38 cellular contexts compared by ENCODE assay signal in genomic region chr2:75174519-75174918, GRCh38. TPM values are rescaled to one million over a fixed set of nuclear protein-coding genes. Genes with fewer than 3 reads are reported as not detected.
"Had no signal": no experiment of that assay in that cellular context is flagged by ENCODE, and none has a peak within 500 bp of the region (broad histone marks: within the 10 kb centered on the region; RNA-seq: fewer than 3 reads in every experiment).

No MANE protein-coding gene starts in this region.

- H3K27ac Mint-ChIP-seq: activated CD4-positive, alpha-beta memory T cell treated with anti-CD3 and anti-CD28 coated beads for 36 hours; activated CD4-positive, alpha-beta T cell treated with anti-CD3 and anti-CD28 coated beads for 36 hours; activated CD4-positive, alpha-beta T cell treated with anti-CD3 and anti-CD28 coated beads, Interleukin-2, amount 10 ng/mL, durations not matched to agents 7 days and 5 days; activated CD8-positive, alpha-beta T cell treated with anti-CD3 and anti-CD28 coated beads for 36 hours; activated naive CD4-positive, alpha-beta T cell treated with anti-CD3 and anti-CD28 coated beads, Interleukin-2, amount 10 ng/mL, durations not matched to agents 7 days and 5 days; activated naive CD4-positive, alpha-beta T cell treated with anti-CD3 and anti-CD28 coated beads, Interleukin-2, amount 50 U/mL, for 24 hours; activated naive CD8-positive, alpha-beta T cell; activated naive CD8-positive, alpha-beta T cell treated with anti-CD3 and anti-CD28 coated beads, Interleukin-2, amount 10 ng/mL, durations not matched to agents 7 days and 5 days; activated naive CD8-positive, alpha-beta T cell treated with anti-CD3 and anti-CD28 coated beads, Interleukin-2, amount 50 U/mL, for 24 hours; activated T-cell treated with anti-CD3 and anti-CD28 coated beads, Interleukin-2, amount 50 U/mL, for 24 hours; activated T-helper 2 cell treated with anti-CD3 and anti-CD28 coated beads, Interferon-gamma antibody, Interleukin-2, Interleukin-4, amounts not matched to agents 10 μg/mL and 5 μg/mL and 100 μg/mL, durations not matched to agents 14 hours and 24 hours and 36 hours; brain; T-helper 1 cell treated with Interleukin-12 subunit alpha and Interleukin-12 subunit beta and Interleukin-4 antibody, amounts not matched to agents 30 μg/mL and 1 μg/mL, for 36 hours; T-helper 2 cell treated with Interferon-gamma antibody and Interleukin-4, amounts not matched to agents 5 μg/mL and 100 μg/mL, for 36 hours had no signal

- H3K4me1 ChIP-seq: ascending aorta had no signal

- FAIRE-seq: bronchial epithelial cell, TTC549 had no signal

- H3K27ac ChIP-seq: ascending aorta, cardiac muscle cell, VCaP had no signal

- H3K36me3 ChIP-seq: ascending aorta, cardiac muscle cell had no signal

- ATAC-seq: activated CD4-positive, alpha-beta T cell treated with anti-CD3 and anti-CD28 coated beads for 36 hours; activated CD4-positive, CD25-positive, alpha-beta regulatory T cell treated with anti-CD3 and anti-CD28 coated beads, Interleukin-2, amount 50 U/mL, for 24 hours; activated CD8-positive, alpha-beta T cell treated with anti-CD3 and anti-CD28 coated beads for 36 hours; activated naive CD8-positive, alpha-beta T cell treated with anti-CD3 and anti-CD28 coated beads, Interleukin-2, amount 50 U/mL, for 24 hours had no signal

- H3K36me3 Mint-ChIP-seq: activated CD4-positive, alpha-beta memory T cell treated with anti-CD3 and anti-CD28 coated beads for 36 hours; activated naive CD4-positive, alpha-beta T cell treated with anti-CD3 and anti-CD28 coated beads, Interleukin-2, amount 10 ng/mL, durations not matched to agents 7 days and 5 days; activated naive CD4-positive, alpha-beta T cell treated with anti-CD3 and anti-CD28 coated beads, Interleukin-2, amount 50 U/mL, for 24 hours; activated naive CD8-positive, alpha-beta T cell; activated naive CD8-positive, alpha-beta T cell treated with anti-CD3 and anti-CD28 coated beads, Interleukin-2, amount 10 ng/mL, durations not matched to agents 7 days and 5 days; brain had no signal

- DNase-seq: activated CD4-positive, alpha-beta memory T cell treated with anti-CD3 and anti-CD28 coated beads for 36 hours; activated CD4-positive, alpha-beta T cell treated with anti-CD3 and anti-CD28 coated beads for 1 hour; activated CD4-positive, alpha-beta T cell treated with anti-CD3 and anti-CD28 coated beads for 36 hours; activated CD4-positive, alpha-beta T cell treated with anti-CD3 and anti-CD28 coated beads for 48 hours; activated CD4-positive, alpha-beta T cell treated with anti-CD3 and anti-CD28 coated beads, Interleukin-2, amount 10 ng/mL, durations not matched to agents 7 days and 5 days; activated CD4-positive, CD25-positive, alpha-beta regulatory T cell; activated CD8-positive, alpha-beta memory T cell treated with anti-CD3 and anti-CD28 coated beads, Interleukin-2, amount 50 U/mL, for 48 hours; activated CD8-positive, alpha-beta T cell treated with anti-CD3 and anti-CD28 coated beads for 36 hours; activated effector memory CD4-positive, alpha-beta T cell treated with Interleukin-2 at 50 U/mL for 16 hours; activated gamma-delta T cell; activated naive CD4-positive, alpha-beta T cell treated with anti-CD3 and anti-CD28 coated beads, Interleukin-2, amount 10 ng/mL, durations not matched to agents 7 days and 5 days; activated naive CD4-positive, alpha-beta T cell treated with Interleukin-2 at 50 U/mL for 16 hours; activated naive CD8-positive, alpha-beta T cell treated with anti-CD3 and anti-CD28 coated beads, Interleukin-2, amount 10 ng/mL, durations not matched to agents 7 days and 5 days; activated naive CD8-positive, alpha-beta T cell treated with anti-CD3 and anti-CD28 coated beads, Interleukin-2, amount 50 U/mL, for 24 hours; activated T-cell treated with anti-CD3 and anti-CD28 coated beads, Interleukin-2, amount 50 U/mL, for 24 hours; activated T-cell treated with anti-CD3 and anti-CD28 coated beads, Interleukin-2, amount 50 U/mL, for 48 hours; amygdala; anterior cingulate cortex; caudate nucleus; cerebellar nuclear complex; T-helper 1 cell; T-helper 2 cell; T-helper 9 cell had no signal

- H3K4me1 Mint-ChIP-seq: activated CD4-positive, alpha-beta T cell treated with anti-CD3 and anti-CD28 coated beads for 36 hours; activated CD4-positive, alpha-beta T cell treated with anti-CD3 and anti-CD28 coated beads, Interleukin-2, amount 10 ng/mL, durations not matched to agents 7 days and 5 days; activated naive CD4-positive, alpha-beta T cell treated with anti-CD3 and anti-CD28 coated beads, Interleukin-2, amount 10 ng/mL, durations not matched to agents 7 days and 5 days; activated naive CD4-positive, alpha-beta T cell treated with anti-CD3 and anti-CD28 coated beads, Interleukin-2, amount 50 U/mL, for 24 hours; activated naive CD8-positive, alpha-beta T cell treated with anti-CD3 and anti-CD28 coated beads, Interleukin-2, amount 10 ng/mL, durations not matched to agents 7 days and 5 days; activated naive CD8-positive, alpha-beta T cell treated with anti-CD3 and anti-CD28 coated beads, Interleukin-2, amount 50 U/mL, for 24 hours; brain; central memory CD8-positive, alpha-beta T cell had no signal

- H3K9me3 Mint-ChIP-seq: activated CD4-positive, alpha-beta memory T cell treated with anti-CD3 and anti-CD28 coated beads for 36 hours; activated CD8-positive, alpha-beta T cell treated with anti-CD3 and anti-CD28 coated beads for 36 hours; activated naive CD4-positive, alpha-beta T cell treated with anti-CD3 and anti-CD28 coated beads, Interleukin-2, amount 10 ng/mL, durations not matched to agents 7 days and 5 days; activated naive CD4-positive, alpha-beta T cell treated with anti-CD3 and anti-CD28 coated beads, Interleukin-2, amount 50 U/mL, for 24 hours; activated naive CD8-positive, alpha-beta T cell treated with anti-CD3 and anti-CD28 coated beads, Interleukin-2, amount 10 ng/mL, durations not matched to agents 7 days and 5 days; activated T-cell treated with anti-CD3 and anti-CD28 coated beads, Interleukin-2, amount 50 U/mL, for 24 hours; activated T-helper 2 cell treated with anti-CD3 and anti-CD28 coated beads, Interferon-gamma antibody, Interleukin-2, Interleukin-4, amounts not matched to agents 10 μg/mL and 5 μg/mL and 100 μg/mL, durations not matched to agents 14 hours and 24 hours and 36 hours; central memory CD8-positive, alpha-beta T cell; T-helper 1 cell treated with Interleukin-12 subunit alpha and Interleukin-12 subunit beta and Interleukin-4 antibody, amounts not matched to agents 30 μg/mL and 1 μg/mL, for 36 hours; T-helper 2 cell treated with Interferon-gamma antibody and Interleukin-4, amounts not matched to agents 5 μg/mL and 100 μg/mL, for 36 hours had no signal

- H3K27me3 ChIP-seq: ascending aorta, cardiac muscle cell had no signal

- H3K9me3 ChIP-seq: ascending aorta had no signal

- H3K4me3 Mint-ChIP-seq: activated CD4-positive, alpha-beta memory T cell treated with anti-CD3 and anti-CD28 coated beads for 36 hours; activated CD4-positive, alpha-beta T cell treated with anti-CD3 and anti-CD28 coated beads for 36 hours; activated CD4-positive, alpha-beta T cell treated with anti-CD3 and anti-CD28 coated beads, Interleukin-2, amount 10 ng/mL, durations not matched to agents 7 days and 5 days; activated CD8-positive, alpha-beta T cell treated with anti-CD3 and anti-CD28 coated beads for 36 hours; activated naive CD4-positive, alpha-beta T cell treated with anti-CD3 and anti-CD28 coated beads, Interleukin-2, amount 10 ng/mL, durations not matched to agents 7 days and 5 days; activated naive CD4-positive, alpha-beta T cell treated with anti-CD3 and anti-CD28 coated beads, Interleukin-2, amount 50 U/mL, for 24 hours; activated naive CD8-positive, alpha-beta T cell; activated naive CD8-positive, alpha-beta T cell treated with anti-CD3 and anti-CD28 coated beads, Interleukin-2, amount 10 ng/mL, durations not matched to agents 7 days and 5 days; activated naive CD8-positive, alpha-beta T cell treated with anti-CD3 and anti-CD28 coated beads, Interleukin-2, amount 50 U/mL, for 24 hours; activated T-cell treated with anti-CD3 and anti-CD28 coated beads, Interleukin-2, amount 50 U/mL, for 24 hours; brain; central memory CD8-positive, alpha-beta T cell; T-helper 1 cell treated with Interleukin-12 subunit alpha and Interleukin-12 subunit beta and Interleukin-4 antibody, amounts not matched to agents 30 μg/mL and 1 μg/mL, for 36 hours; T-helper 2 cell treated with Interferon-gamma antibody and Interleukin-4, amounts not matched to agents 5 μg/mL and 100 μg/mL, for 36 hours had no signal

- H3K4me3 ChIP-seq: ascending aorta, cardiac muscle cell had no signal

- H3K27me3 Mint-ChIP-seq: activated CD4-positive, alpha-beta memory T cell treated with anti-CD3 and anti-CD28 coated beads for 36 hours; activated CD4-positive, alpha-beta T cell treated with anti-CD3 and anti-CD28 coated beads, Interleukin-2, amount 10 ng/mL, durations not matched to agents 7 days and 5 days; activated CD8-positive, alpha-beta T cell treated with anti-CD3 and anti-CD28 coated beads for 36 hours; activated naive CD8-positive, alpha-beta T cell; activated naive CD8-positive, alpha-beta T cell treated with anti-CD3 and anti-CD28 coated beads, Interleukin-2, amount 10 ng/mL, durations not matched to agents 7 days and 5 days; activated naive CD8-positive, alpha-beta T cell treated with anti-CD3 and anti-CD28 coated beads, Interleukin-2, amount 50 U/mL, for 24 hours; brain had no signal

RNA-seq across cellular contexts. Expression of gene TACR1, which starts 24.8 kb away (rescaled TPM):
- total RNA-seq: activated CD4-positive, alpha-beta memory T cell treated with anti-CD3 and anti-CD28 coated beads for 36 hours; activated CD4-positive, alpha-beta T cell treated with anti-CD3 and anti-CD28 coated beads for 36 hours; activated CD4-positive, alpha-beta T cell treated with anti-CD3 and anti-CD28 coated beads, Interleukin-2, amount 10 ng/mL, durations not matched to agents 7 days and 5 days; activated CD8-positive, alpha-beta memory T cell treated with anti-CD3 and anti-CD28 coated beads for 36 hours; activated CD8-positive, alpha-beta T cell treated with anti-CD3 and anti-CD28 coated beads for 36 hours; activated naive CD8-positive, alpha-beta T cell treated with anti-CD3 and anti-CD28 coated beads, Interleukin-2, amount 10 ng/mL, durations not matched to agents 7 days and 5 days; activated T-helper 2 cell treated with anti-CD3 and anti-CD28 coated beads, Interferon-gamma antibody, Interleukin-2, Interleukin-4, amounts not matched to agents 10 μg/mL and 5 μg/mL and 100 μg/mL, durations not matched to agents 14 hours and 24 hours and 36 hours; bronchial epithelial cell; cardiac muscle cell; chondrocyte had no signal
- polyA plus RNA-seq: cardiac muscle cell had no signal
